ENCODE assay signal across 1 cellular context in the genomic region with DNA sequence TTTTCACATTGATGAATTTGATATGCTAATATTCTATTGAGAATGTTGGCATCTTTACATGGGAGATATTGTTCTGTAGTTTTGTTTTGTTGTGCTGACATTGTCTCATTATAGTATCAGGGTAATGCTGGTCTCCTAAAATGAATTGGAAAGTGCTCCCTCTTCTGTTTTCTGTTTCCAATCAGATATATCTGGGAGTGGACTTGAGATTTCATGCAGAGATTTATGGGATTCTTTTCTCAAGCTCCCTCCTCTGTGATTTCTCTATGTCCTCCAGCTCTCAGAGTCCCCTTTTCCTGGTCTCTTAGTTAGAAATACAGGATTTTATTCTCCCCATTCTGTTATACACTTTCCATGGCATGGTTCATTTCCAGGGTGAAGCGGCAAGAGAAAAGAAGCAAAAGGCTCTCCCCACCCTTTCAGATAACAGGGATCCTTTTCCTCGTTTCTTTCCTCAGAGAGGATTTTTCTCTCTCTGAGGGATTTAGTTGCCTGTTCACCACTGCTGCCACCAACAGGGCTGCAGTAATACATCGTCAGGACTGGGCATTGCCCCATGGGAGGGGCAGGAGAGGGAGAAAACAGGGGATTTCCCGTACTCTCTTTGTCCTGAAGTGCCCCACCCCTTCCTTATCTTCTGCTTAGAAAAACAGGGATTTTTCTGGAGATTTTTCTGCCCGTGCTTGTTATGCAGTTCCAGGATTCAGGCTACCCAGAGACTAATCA.
TF ChIP-seq lines count a peak whose summit lies in the region.

No MANE protein-coding gene starts in this region.

TF ChIP-seq in GM23338, 12 proteins besides CTCF, POLR2A, EP300 and RAD21 (continued from another document):
- TF ChIP-seq, protein P1, sequence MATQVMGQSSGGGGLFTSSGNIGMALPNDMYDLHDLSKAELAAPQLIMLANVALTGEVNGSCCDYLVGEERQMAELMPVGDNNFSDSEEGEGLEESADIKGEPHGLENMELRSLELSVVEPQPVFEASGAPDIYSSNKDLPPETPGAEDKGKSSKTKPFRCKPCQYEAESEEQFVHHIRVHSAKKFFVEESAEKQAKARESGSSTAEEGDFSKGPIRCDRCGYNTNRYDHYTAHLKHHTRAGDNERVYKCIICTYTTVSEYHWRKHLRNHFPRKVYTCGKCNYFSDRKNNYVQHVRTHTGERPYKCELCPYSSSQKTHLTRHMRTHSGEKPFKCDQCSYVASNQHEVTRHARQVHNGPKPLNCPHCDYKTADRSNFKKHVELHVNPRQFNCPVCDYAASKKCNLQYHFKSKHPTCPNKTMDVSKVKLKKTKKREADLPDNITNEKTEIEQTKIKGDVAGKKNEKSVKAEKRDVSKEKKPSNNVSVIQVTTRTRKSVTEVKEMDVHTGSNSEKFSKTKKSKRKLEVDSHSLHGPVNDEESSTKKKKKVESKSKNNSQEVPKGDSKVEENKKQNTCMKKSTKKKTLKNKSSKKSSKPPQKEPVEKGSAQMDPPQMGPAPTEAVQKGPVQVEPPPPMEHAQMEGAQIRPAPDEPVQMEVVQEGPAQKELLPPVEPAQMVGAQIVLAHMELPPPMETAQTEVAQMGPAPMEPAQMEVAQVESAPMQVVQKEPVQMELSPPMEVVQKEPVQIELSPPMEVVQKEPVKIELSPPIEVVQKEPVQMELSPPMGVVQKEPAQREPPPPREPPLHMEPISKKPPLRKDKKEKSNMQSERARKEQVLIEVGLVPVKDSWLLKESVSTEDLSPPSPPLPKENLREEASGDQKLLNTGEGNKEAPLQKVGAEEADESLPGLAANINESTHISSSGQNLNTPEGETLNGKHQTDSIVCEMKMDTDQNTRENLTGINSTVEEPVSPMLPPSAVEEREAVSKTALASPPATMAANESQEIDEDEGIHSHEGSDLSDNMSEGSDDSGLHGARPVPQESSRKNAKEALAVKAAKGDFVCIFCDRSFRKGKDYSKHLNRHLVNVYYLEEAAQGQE (IDR thresholded peaks at IDR 0.05; ENCODE audit: unreplicated experiment): no peak
- no peak for TF ChIP-seq STAT1 (IDR thresholded peaks at IDR 0.05; ENCODE audit: unreplicated experiment)
